In genomic region chr11:6556139-6556949, GRCh38 we compare ENCODE assay signal across 1 cellular context.
TF ChIP-seq lines count a peak whose summit lies in the region.

No MANE protein-coding gene starts in this region.

TF ChIP-seq in H1, 55 proteins besides CTCF, POLR2A, EP300 and RAD21:
- TF ChIP-seq TCF12 (IDR thresholded peaks at IDR 0.05; ENCODE audit: low read depth, low read length) (no peak), SAP30 (IDR thresholded peaks at IDR 0.05; ENCODE audit: insufficient read depth, insufficient replicate concordance, low read length) (no peak)
